In genomic region chr11:70204466-70204799, GRCh38 we compare ENCODE assay signal across 8 cellular contexts. TPM values are rescaled to one million over a fixed set of nuclear protein-coding genes. Genes with fewer than 3 reads are reported as not detected.
DNase-seq lines count a peak whose midpoint lies in the region; ATAC-seq and TF ChIP-seq lines count a peak whose summit lies in the region.

No MANE protein-coding gene starts in this region.

- H3K36me3 ChIP-seq in suprapubic skin = peaks cover 32% of the 10 kb centered on the region

- H3K4me3 Mint-ChIP-seq in activated CD8-positive, alpha-beta memory T cell treated with anti-CD3 and anti-CD28 coated beads, Interleukin-2, amount 10 ng/mL, durations not matched to agents 7 days and 5 days = peak overlapping the region; percentile 93
- H3K4me3 Mint-ChIP-seq in immature natural killer cell = peak overlapping the region; percentile 89 to 97 (median 96)

- CTCF ChIA-PET in activated CD8-positive, alpha-beta memory T cell treated with anti-CD3 and anti-CD28 coated beads, Interleukin-2, amount 10 ng/mL, durations not matched to agents 7 days and 5 days (lab: Charles Lee) = interaction anchor here (0.8 to 1.8 kb wide), 5 partner anchors 9 to 295 kb away, joined by 3 to 7 read pairs (median 3); no protein-coding TSS in a partner anchor

- H3K4me1 Mint-ChIP-seq in activated CD8-positive, alpha-beta memory T cell treated with anti-CD3 and anti-CD28 coated beads, Interleukin-2, amount 10 ng/mL, durations not matched to agents 7 days and 5 days = peaks cover 44% of the 10 kb centered on the region
- peaks cover 41 to 61% of the 10 kb centered on the region in 2 donors for H3K4me1 Mint-ChIP-seq in immature natural killer cell

- ATAC-seq in activated CD8-positive, alpha-beta memory T cell treated with anti-CD3 and anti-CD28 coated beads, Interleukin-2, amount 10 ng/mL, durations not matched to agents 7 days and 5 days = peak; percentile 28
- ATAC-seq in activated naive CD4-positive, alpha-beta T cell treated with anti-CD3 and anti-CD28 coated beads, Interleukin-2, amount 50 U/mL, for 72 hours = peak in 1 of 2 donors; percentile 47
- ATAC-seq in GM18502 (IDR thresholded peaks at IDR 0.05; ENCODE audit: poor library complexity, unreplicated experiment) = no peak

- H3K27me3 ChIP-seq in suprapubic skin = no peaks in the 10 kb centered on the region

- DNase-seq in activated CD8-positive, alpha-beta memory T cell treated with anti-CD3 and anti-CD28 coated beads, Interleukin-2, amount 10 ng/mL, durations not matched to agents 7 days and 5 days = no peak
- no peak for DNase-seq in activated CD8-positive, alpha-beta memory T cell treated with anti-CD3 and anti-CD28 coated beads, Interleukin-2, amount 50 U/mL, for 48 hours
- DNase-seq in activated naive CD4-positive, alpha-beta T cell treated with anti-CD3 and anti-CD28 coated beads, Interleukin-2, amount 50 U/mL, for 72 hours (ENCODE audit: low spot score in 2 of 2) = no peak
- DNase-seq in immature natural killer cell (no peak), suprapubic skin (ENCODE audit: low spot score in 2 of 2) (no peak), NCI-H2227 treated with DMSO at 0.1 percent for 48 hours (lab: John Stamatoyannopoulos, UW) (no peak), Ammon's horn (ENCODE audit: low spot score) (no peak)

- TF ChIP-seq CTCF in suprapubic skin (IDR thresholded peaks at IDR 0.05) = no peak

- H3K27ac Mint-ChIP-seq in activated CD8-positive, alpha-beta memory T cell treated with anti-CD3 and anti-CD28 coated beads, Interleukin-2, amount 10 ng/mL, durations not matched to agents 7 days and 5 days = peak overlapping the region; percentile 99
- peak overlapping the region; percentile 97 to 100 for H3K27ac Mint-ChIP-seq in activated naive CD4-positive, alpha-beta T cell treated with anti-CD3 and anti-CD28 coated beads, Interleukin-2, amount 50 U/mL, for 72 hours
- peak overlapping the region; percentile 90 to 97 (median 96) for H3K27ac Mint-ChIP-seq in immature natural killer cell

- H3K4me1 ChIP-seq in suprapubic skin = peaks cover 24% of the 10 kb centered on the region

- H3K27me3 Mint-ChIP-seq in activated CD8-positive, alpha-beta memory T cell treated with anti-CD3 and anti-CD28 coated beads, Interleukin-2, amount 10 ng/mL, durations not matched to agents 7 days and 5 days = peaks cover 3% of the 10 kb centered on the region
- H3K27me3 Mint-ChIP-seq in immature natural killer cell (ENCODE audit: low read depth in 3 of 3) = peaks cover 12 to 23% (median 22%) of the 10 kb centered on the region in 3 donors

- H3K36me3 Mint-ChIP-seq in activated CD8-positive, alpha-beta memory T cell treated with anti-CD3 and anti-CD28 coated beads, Interleukin-2, amount 10 ng/mL, durations not matched to agents 7 days and 5 days = peaks cover 46% of the 10 kb centered on the region
- H3K36me3 Mint-ChIP-seq in activated naive CD4-positive, alpha-beta T cell treated with anti-CD3 and anti-CD28 coated beads, Interleukin-2, amount 50 U/mL, for 72 hours = peaks cover 37 to 43% of the 10 kb centered on the region in 2 donors
- peaks cover 9 to 23% (median 9%) of the 10 kb centered on the region in 3 donors for H3K36me3 Mint-ChIP-seq in immature natural killer cell

- no peak for TF ChIP-seq POLR2A in suprapubic skin (IDR thresholded peaks at IDR 0.05)

- 42% methylated on average over 4 of the region's 4 CpGs for WGBS in suprapubic skin

- peak overlapping the region; percentile 98 for H3K27ac ChIP-seq in suprapubic skin

- no peak for TF ChIP-seq EP300 in suprapubic skin (IDR thresholded peaks at IDR 0.05)

- H3K4me3 ChIP-seq in suprapubic skin = peak overlapping the region; percentile 98

- no peaks in the 10 kb centered on the region for H3K9me3 Mint-ChIP-seq in activated CD8-positive, alpha-beta memory T cell treated with anti-CD3 and anti-CD28 coated beads, Interleukin-2, amount 10 ng/mL, durations not matched to agents 7 days and 5 days (ENCODE audit: low read depth)
- H3K9me3 Mint-ChIP-seq in activated naive CD4-positive, alpha-beta T cell treated with anti-CD3 and anti-CD28 coated beads, Interleukin-2, amount 50 U/mL, for 72 hours = no peaks in the 10 kb centered on the region
- H3K9me3 Mint-ChIP-seq in immature natural killer cell = no peaks in the 10 kb centered on the region

- no peaks in the 10 kb centered on the region for H3K9me3 ChIP-seq in suprapubic skin

RNA-seq across cellular contexts. Expression of gene FADD, which starts 1.3 kb away (rescaled TPM):
- total RNA-seq in activated CD8-positive, alpha-beta memory T cell treated with anti-CD3 and anti-CD28 coated beads, Interleukin-2, amount 10 ng/mL, durations not matched to agents 7 days and 5 days = 10 to 100 TPM; 37.4 to 41.4 TPM
- total RNA-seq in activated naive CD4-positive, alpha-beta T cell treated with anti-CD3 and anti-CD28 coated beads, Interleukin-2, amount 50 U/mL, for 72 hours = 10 to 100 TPM; 22.7 to 34.4 TPM
- polyA plus RNA-seq in immature natural killer cell = 10 to 100 TPM in 2 of 3 donors, 1 to 10 TPM in 1; 9.6 to 21.5 (median 12.6) TPM
- 10 to 100 TPM; 12.3 to 29.3 (median 18.1) TPM for total RNA-seq in suprapubic skin
